In the genomic region with DNA sequence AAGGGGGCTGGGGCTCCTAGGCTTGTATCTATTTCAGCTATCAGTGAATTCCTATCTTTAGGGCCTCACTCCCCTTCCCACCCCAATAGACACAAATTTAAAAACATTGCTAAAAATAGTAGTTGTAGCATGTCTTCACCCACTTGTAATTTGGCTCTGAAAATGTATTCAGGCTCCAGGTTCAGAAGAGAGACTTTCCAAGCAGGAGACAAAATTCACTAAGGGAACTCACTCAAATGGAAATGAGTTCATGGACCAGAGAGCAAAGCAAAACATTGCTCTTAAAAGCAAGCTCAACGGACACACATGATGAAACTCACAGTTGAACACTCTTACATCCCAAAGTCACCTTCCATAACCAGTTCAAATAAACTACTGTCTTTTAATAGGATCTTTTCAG, we compare ENCODE assay signal across 29 cellular contexts. TPM values are rescaled to one million over a fixed set of nuclear protein-coding genes. Genes with fewer than 3 reads are reported as not detected.
DNase-seq lines count a peak whose midpoint lies in the region; ATAC-seq, FAIRE-seq and TF ChIP-seq lines count a peak whose summit lies in the region.
"Had no signal": no experiment of that assay in that cellular context is flagged by ENCODE, and none has a peak within 500 bp of the region (broad histone marks: within the 10 kb centered on the region; RNA-seq: fewer than 3 reads in every experiment).

No MANE protein-coding gene starts in this region.

- TF ChIP-seq POLR2A in GM12878 (IDR thresholded peaks at IDR 0.05; ENCODE audit: low read depth, low read length), result no peak

- POLR2A ChIA-PET in activated CD4-positive, alpha-beta T cell treated with anti-CD3 and anti-CD28 coated beads, Interleukin-2, amount 10 ng/mL, durations not matched to agents 7 days and 5 days (lab: Charles Lee), result interaction anchor here (0.5 kb wide), 1 partner anchor 37 kb away, joined by 3 read pairs; no protein-coding TSS in a partner anchor
- POLR2A ChIA-PET in GM12878 (lab: Charles Lee), result no interaction called here
- POLR2A ChIA-PET in naive thymus-derived CD4-positive, alpha-beta T cell (lab: Charles Lee), result interaction anchor here (0.9 kb wide), 1 partner anchor 34 kb away, joined by 3 read pairs; no protein-coding TSS in a partner anchor

- peaks cover 16% of the 10 kb centered on the region for H3K4me1 ChIP-seq in GM12878 (ENCODE audit: control insufficient read depth, insufficient read depth, low read length)
- H3K4me1 ChIP-seq in naive thymus-derived CD4-positive, alpha-beta T cell (ENCODE audit: control insufficient read depth in 2 of 2, insufficient read depth in 2 of 2, low read length in 2 of 2), result no peaks in the 10 kb centered on the region
- peaks cover 0 to 3% of the 10 kb centered on the region in 2 donors for H3K4me1 ChIP-seq in small intestine (ENCODE audit: control insufficient read depth in 2 of 2, insufficient read depth in 1 of 2, low read depth in 1 of 2, low read length in 1 of 2)
- H3K4me1 ChIP-seq: breast epithelium, tibial artery had no signal

- peak overlapping the region; percentile 22; the same call in 1 of the 2 replicates for H2AFZ ChIP-seq in GM12878 (ENCODE audit: control insufficient read depth, low read depth, low read length)

- H4K20me1 ChIP-seq in GM12878 (ENCODE audit: control insufficient read depth, insufficient read depth), result no peaks in the 10 kb centered on the region

- TF ChIP-seq CTCF in GM12878 (IDR thresholded peaks at IDR 0.05 in 2 of 3, conservative IDR thresholded peaks at IDR 0.05 in 1 of 3; ENCODE audit: control insufficient read depth in 2 of 3, extremely low read depth in 1 of 3, insufficient read depth in 1 of 3, low read depth in 3 of 3, low read length in 3 of 3), result no peak

- H3K9me3 Mint-ChIP-seq in activated CD4-positive, alpha-beta T cell treated with anti-CD3 and anti-CD28 coated beads, Interleukin-2, amount 10 ng/mL, durations not matched to agents 7 days and 5 days, result no peaks in the 10 kb centered on the region
- no peaks in the 10 kb centered on the region for H3K9me3 Mint-ChIP-seq in naive thymus-derived CD4-positive, alpha-beta T cell
- H3K9me3 Mint-ChIP-seq: H9; stimulated activated naive CD8-positive, alpha-beta T cell treated with anti-CD3 and anti-CD28 coated beads, Interleukin-15, Interleukin-2, amounts not matched to agents 100 ng/mL and 50 ng/mL, for 24 hours had no signal

- no peak for FAIRE-seq in GM12878 (lab: Jason Lieb, UNC)
- no peak for FAIRE-seq in small intestine (lab: Jason Lieb, UNC)
- FAIRE-seq: K562 had no signal

- WGBS in GM12878 (ENCODE audit: insufficient coverage, insufficient replicate concordance, low lambda C conversion rate, missing lambda C conversion rate), result 33% methylated on average over 1 of the region's 1 CpG
- WGBS in small intestine, 3 donors, result 72 to 96% (median 94%) methylated on average over 1 of the region's 1 CpG

- in situ Hi-C loops in GM12878 (cut with MboI), result no loop called here

- SMC1A ChIA-PET in GM12878 (lab: Charles Lee; ENCODE audit: uncharacterized antibody, unreplicated experiment), result interaction anchor here (1.5 kb wide), 1 partner anchor 12 kb away, joined by 3 read pairs; no protein-coding TSS in a partner anchor

- no peak overlapping the region for H3K9ac ChIP-seq in GM12878 (ENCODE audit: control insufficient read depth, insufficient read depth, low read length)

- peak overlapping the region; percentile 4 for H3K27ac Mint-ChIP-seq in activated CD4-positive, alpha-beta T cell treated with anti-CD3 and anti-CD28 coated beads, Interleukin-2, amount 10 ng/mL, durations not matched to agents 7 days and 5 days
- H3K27ac Mint-ChIP-seq in naive thymus-derived CD4-positive, alpha-beta T cell, result peak overlapping the region in 6 of 9 donors; percentile 7 to 75 (median 28)
- H3K27ac Mint-ChIP-seq: H9; progenitor cell of endocrine pancreas; stimulated activated naive CD8-positive, alpha-beta T cell treated with anti-CD3 and anti-CD28 coated beads, Interleukin-15, Interleukin-2, amounts not matched to agents 100 ng/mL and 50 ng/mL, for 24 hours had no signal

- CTCF ChIA-PET in activated CD4-positive, alpha-beta T cell treated with anti-CD3 and anti-CD28 coated beads, Interleukin-2, amount 10 ng/mL, durations not matched to agents 7 days and 5 days (lab: Charles Lee), result no interaction called here
- CTCF ChIA-PET in GM12878 (lab: Yijun Ruan, JAX), result no interaction called here
- CTCF ChIA-PET in naive thymus-derived CD4-positive, alpha-beta T cell (lab: Charles Lee), result no interaction called here

- peak overlapping the region; percentile 15; the same call in 1 of the 2 replicates for H3K27ac ChIP-seq in GM12878 (ENCODE audit: control insufficient read depth, insufficient read depth)
- no peak overlapping the region for H3K27ac ChIP-seq in naive thymus-derived CD4-positive, alpha-beta T cell (ENCODE audit: low read depth, low read length)
- no peak overlapping the region for H3K27ac ChIP-seq in small intestine (ENCODE audit: low read depth in 1 of 2, low read length in 1 of 2)
- H3K27ac ChIP-seq: breast epithelium, RWPE1, SK-N-MC, tibial artery had no signal

- no peak overlapping the region for H3K4me3 Mint-ChIP-seq in activated CD4-positive, alpha-beta T cell treated with anti-CD3 and anti-CD28 coated beads, Interleukin-2, amount 10 ng/mL, durations not matched to agents 7 days and 5 days
- H3K4me3 Mint-ChIP-seq in naive thymus-derived CD4-positive, alpha-beta T cell, result peak overlapping the region in 1 of 10 donors; percentile 9
- H3K4me3 Mint-ChIP-seq: H9; stimulated activated naive CD8-positive, alpha-beta T cell treated with anti-CD3 and anti-CD28 coated beads, Interleukin-15, Interleukin-2, amounts not matched to agents 100 ng/mL and 50 ng/mL, for 24 hours; T-helper 17 cell had no signal

- H3K36me3 Mint-ChIP-seq in activated CD4-positive, alpha-beta T cell treated with anti-CD3 and anti-CD28 coated beads, Interleukin-2, amount 10 ng/mL, durations not matched to agents 7 days and 5 days (ENCODE audit: low read depth), result peaks cover 54% of the 10 kb centered on the region
- peaks cover 4 to 47% (median 25%) of the 10 kb centered on the region in 5 donors for H3K36me3 Mint-ChIP-seq in naive thymus-derived CD4-positive, alpha-beta T cell

- H3K4me2 ChIP-seq in GM12878 (ENCODE audit: control insufficient read depth, insufficient read depth), result peak overlapping the region; percentile 49; the same call in 1 of the 2 replicates

- H3K9me3 ChIP-seq in GM12878 (replicated peaks; ENCODE audit: control insufficient read depth, insufficient read depth, low read length), result no peaks in the 10 kb centered on the region
- no peaks in the 10 kb centered on the region for H3K9me3 ChIP-seq in naive thymus-derived CD4-positive, alpha-beta T cell (ENCODE audit: control insufficient read depth in 2 of 3, low read length in 3 of 3)
- H3K9me3 ChIP-seq in small intestine (ENCODE audit: control insufficient read depth, low read depth), result no peaks in the 10 kb centered on the region
- H3K9me3 ChIP-seq: breast epithelium, tibial artery had no signal

- RAD21 ChIA-PET in GM12878 (lab: Charles Lee; ENCODE audit: unreplicated experiment), result no interaction called here

- BruUV-seq in GM12878 (replicated peaks; lab: Mats Ljungman, UMichigan), result no TSS peak

- H3K36me3 ChIP-seq in GM12878 (ENCODE audit: control insufficient read depth in 2 of 2, insufficient read depth in 2 of 2, low read length in 1 of 2), result peaks cover 0 to 10% of the 10 kb centered on the region in 2 experiments; a peak in 1 of 4 replicates
- H3K36me3 ChIP-seq in naive thymus-derived CD4-positive, alpha-beta T cell (ENCODE audit: control insufficient read depth in 2 of 3, insufficient read depth in 3 of 3, low read length in 3 of 3), result peaks cover 0 to 5% (median 0%) of the 10 kb centered on the region in 3 experiments
- H3K36me3 ChIP-seq in small intestine (ENCODE audit: control insufficient read depth in 2 of 2, insufficient read depth in 2 of 2, low read length in 2 of 2), result peaks cover 0 to 7% of the 10 kb centered on the region in 2 donors
- H3K36me3 ChIP-seq: breast epithelium had no signal

- no peak for DNase-seq in activated CD4-positive, alpha-beta T cell treated with anti-CD3 and anti-CD28 coated beads, Interleukin-2, amount 10 ng/mL, durations not matched to agents 7 days and 5 days
- no peak for DNase-seq in activated CD4-positive, alpha-beta T cell treated with anti-CD3 and anti-CD28 coated beads, Interleukin-2, amount 50 U/mL, for 4 hours
- DNase-seq in GM12878 (ENCODE audit: low read depth, low spot score) (no peak), small intestine (no peak), NCI-H1105 (lab: John Stamatoyannopoulos, UW) (no peak)
- DNase-seq in naive thymus-derived CD4-positive, alpha-beta T cell, result no peak
- DNase-seq: 8988T; activated naive CD4-positive, alpha-beta T cell treated with Interleukin-2 at 50 U/mL for 16 hours; AML-193; amygdala; DMS153; effector memory CD4-positive, alpha-beta T cell; H9; left colon; mesenchymal stem cell; NCI-H1436 treated with DMSO at 0.1 percent for 48 hours; NCI-H446; NCI-H82; stimulated activated CD4-positive, alpha-beta T cell treated with anti-CD3 and anti-CD28 coated beads, Interleukin-15, amount 100 ng/mL, for 24 hours; T-helper 17 cell; tibial artery had no signal

- H3K27me3 ChIP-seq in GM12878 (replicated peaks in 1 of 2; ENCODE audit: control insufficient read depth in 2 of 2, insufficient read depth in 2 of 2, low read length in 1 of 2), result no peaks in the 10 kb centered on the region
- no peaks in the 10 kb centered on the region for H3K27me3 ChIP-seq in naive thymus-derived CD4-positive, alpha-beta T cell (ENCODE audit: control insufficient read depth in 2 of 2, insufficient read depth in 2 of 2, low read length in 2 of 2)
- no peaks in the 10 kb centered on the region for H3K27me3 ChIP-seq in small intestine (ENCODE audit: control insufficient read depth in 2 of 2, insufficient read depth in 2 of 2, low read length in 2 of 2)
- H3K27me3 ChIP-seq: breast epithelium, tibial artery had no signal

- peaks cover 20% of the 10 kb centered on the region for H3K4me1 Mint-ChIP-seq in activated CD4-positive, alpha-beta T cell treated with anti-CD3 and anti-CD28 coated beads, Interleukin-2, amount 10 ng/mL, durations not matched to agents 7 days and 5 days
- H3K4me1 Mint-ChIP-seq in naive thymus-derived CD4-positive, alpha-beta T cell, result peaks cover 0 to 22% (median 8%) of the 10 kb centered on the region in 7 donors
- H3K4me1 Mint-ChIP-seq: H9 had no signal

- no peak for TF ChIP-seq RAD21 in GM12878 (IDR thresholded peaks at IDR 0.05; ENCODE audit: insufficient read depth, low read depth, low read length)

- no peak for ATAC-seq in GM12878
- no peak for ATAC-seq in naive thymus-derived CD4-positive, alpha-beta T cell
- no peak for ATAC-seq in HG03280 (IDR thresholded peaks at IDR 0.05; ENCODE audit: unreplicated experiment)
- ATAC-seq: K562, left colon, T-helper 17 cell had no signal

- no peaks in the 10 kb centered on the region for H3K27me3 Mint-ChIP-seq in activated CD4-positive, alpha-beta T cell treated with anti-CD3 and anti-CD28 coated beads, Interleukin-2, amount 10 ng/mL, durations not matched to agents 7 days and 5 days
- no peaks in the 10 kb centered on the region for H3K27me3 Mint-ChIP-seq in naive thymus-derived CD4-positive, alpha-beta T cell
- H3K27me3 Mint-ChIP-seq: progenitor cell of endocrine pancreas; stimulated activated naive CD8-positive, alpha-beta T cell treated with anti-CD3 and anti-CD28 coated beads, Interleukin-15, Interleukin-2, amounts not matched to agents 100 ng/mL and 50 ng/mL, for 24 hours; T-helper 17 cell had no signal

- no peak for TF ChIP-seq EP300 in GM12878 (IDR thresholded peaks at IDR 0.05; ENCODE audit: borderline replicate concordance in 1 of 2, control insufficient read depth in 1 of 2, low read depth in 2 of 2, low read length in 2 of 2)

- H3K4me3 ChIP-seq in GM08714 (ENCODE audit: low read length) (0 out of 2 replicates have a peak overlapping the region, but pooled peaks have one; percentile 13), GM12878 (no peak overlapping the region), small intestine (ENCODE audit: low read depth in 1 of 2, low read length in 2 of 2) (no peak overlapping the region)
- no peak overlapping the region for H3K4me3 ChIP-seq in naive thymus-derived CD4-positive, alpha-beta T cell (ENCODE audit: low read length)
- H3K4me3 ChIP-seq: breast epithelium, K562, SK-N-MC, tibial artery had no signal

- no peaks in the 10 kb centered on the region for H3K79me2 ChIP-seq in GM12878 (ENCODE audit: control insufficient read depth, insufficient read depth, low read length)

- intact Hi-C loops in GM12878 (cut with micrococcal nuclease; ENCODE audit: unreplicated experiment), result no loop called here
- intact Hi-C loops in naive thymus-derived CD4-positive, alpha-beta T cell (cut with micrococcal nuclease), result no loop called here

RNA-seq across cellular contexts. Expression of a gene that starts 36.8 kb away (rescaled TPM):
- total RNA-seq in activated CD4-positive, alpha-beta T cell treated with anti-CD3 and anti-CD28 coated beads, Interleukin-2, amount 10 ng/mL, durations not matched to agents 7 days and 5 days, result 100 to 1,000 TPM; 130 to 144 TPM
- 69.4 and 73.9 TPM in 2 replicates for total RNA-seq in GM12878 (2013; cell fraction: nucleolus; rRNA removed)
- total RNA-seq in GM12878 (2014; rRNA removed) (17.8 and 24.5 TPM in 2 replicates), GM12878 (2014; rRNA removed; fragmentation: Illumina TruSeq; extraction: Trizol) (35.0 and 36.3 TPM in 2 replicates), GM12878 (2021) (33.9 and 35.6 TPM in 2 replicates)
- 61.1 TPM for polyA plus RNA-seq in GM12878 (2011; ENCODE audit: low read depth)
- polyA plus RNA-seq in GM12878 (2011; rRNA removed) (77.3 and 89.2 TPM in 2 replicates), GM12878 (2014; fragmentation: Illumina TruSeq; extraction: Trizol) (50.1 and 64.6 TPM in 2 replicates), GM12878 (2014; fragmentation: Nextera tagmentation; extraction: Ambion mirVana) (10 to 100 TPM; 16.9 to 23.0 TPM), GM12878 (2014; rRNA removed) (39.7 and 40.9 TPM in 2 replicates), GM12878 (2016; fragmentation: Nextera tagmentation; extraction: Ambion mirVana) (10 to 100 TPM; 24.2 to 31.6 TPM), small intestine (10 to 100 TPM; 32.0 to 94.4 (median 56.7) TPM)
- 30.5 and 35.1 TPM in 2 replicates for polyA plus RNA-seq in GM12878 (2011; cell fraction: cytosol; rRNA removed)
- 74.2 and 92.7 TPM in 2 replicates for polyA plus RNA-seq in GM12878 (2011; cell fraction: nucleus; rRNA removed)
- polyA plus RNA-seq in GM12878 (2012), result 49.4 and 62.6 TPM in 2 replicates
- polyA minus RNA-seq in GM12878 (2011; rRNA and poly(A)+ RNA removed), result 25.4 and 33.2 TPM in 2 replicates
- 12.0 and 12.8 TPM in 2 replicates for polyA minus RNA-seq in GM12878 (2011; cell fraction: cytosol; rRNA and poly(A)+ RNA removed)
- polyA minus RNA-seq in GM12878 (2011; cell fraction: nucleus; rRNA and poly(A)+ RNA removed), result 18.4 and 27.5 TPM in 2 replicates
- total RNA-seq in naive thymus-derived CD4-positive, alpha-beta T cell, result 100 to 1,000 TPM in 4 of 5 experiments, 10 to 100 TPM in 1; 96.0 to 132 (median 126) TPM
- polyA plus RNA-seq in naive thymus-derived CD4-positive, alpha-beta T cell, result 10 to 100 TPM; 80.6 to 88.4 TPM

RNA-seq across cellular contexts. Expression of a gene that starts 52.8 kb away (rescaled TPM):
- total RNA-seq in activated CD4-positive, alpha-beta T cell treated with anti-CD3 and anti-CD28 coated beads, Interleukin-2, amount 10 ng/mL, durations not matched to agents 7 days and 5 days, result 10 to 100 TPM; 18.1 to 20.0 TPM
- total RNA-seq in GM12878 (2013; cell fraction: nucleolus; rRNA removed), result 7.5 and 23.5 TPM in 2 replicates
- total RNA-seq in GM12878 (2014; rRNA removed), result 7.5 and 9.4 TPM in 2 replicates
- total RNA-seq in GM12878 (2014; rRNA removed; fragmentation: Illumina TruSeq; extraction: Trizol), result 11.4 and 11.7 TPM in 2 replicates
- 10.6 and 12.3 TPM in 2 replicates for total RNA-seq in GM12878 (2021)
- 4.5 TPM for polyA plus RNA-seq in GM12878 (2011; ENCODE audit: low read depth)
- polyA plus RNA-seq in GM12878 (2011; rRNA removed), result 11.4 and 13.9 TPM in 2 replicates
- 5.1 TPM in 2 replicates for polyA plus RNA-seq in GM12878 (2011; cell fraction: cytosol; rRNA removed)
- polyA plus RNA-seq in GM12878 (2011; cell fraction: nucleus; rRNA removed), result 8.9 and 12.5 TPM in 2 replicates
- polyA plus RNA-seq in GM12878 (2012), result 6.3 and 6.5 TPM in 2 replicates
- 13.5 and 16.6 TPM in 2 replicates for polyA plus RNA-seq in GM12878 (2014; fragmentation: Illumina TruSeq; extraction: Trizol)
- polyA plus RNA-seq in GM12878 (2014; fragmentation: Nextera tagmentation; extraction: Ambion mirVana), result 1 to 10 TPM; 5.1 to 5.7 TPM
- polyA plus RNA-seq in GM12878 (2014; rRNA removed), result 8.6 and 11.1 TPM in 2 replicates
- 10 to 100 TPM; 11.1 to 11.3 TPM for polyA plus RNA-seq in GM12878 (2016; fragmentation: Nextera tagmentation; extraction: Ambion mirVana)
- 8.1 and 8.5 TPM in 2 replicates for polyA minus RNA-seq in GM12878 (2011; rRNA and poly(A)+ RNA removed)
- 2.8 and 4.2 TPM in 2 replicates for polyA minus RNA-seq in GM12878 (2011; cell fraction: cytosol; rRNA and poly(A)+ RNA removed)
- 3.7 and 6.2 TPM in 2 replicates for polyA minus RNA-seq in GM12878 (2011; cell fraction: nucleus; rRNA and poly(A)+ RNA removed)
- 10 to 100 TPM; 16.3 to 22.2 (median 20.4) TPM for total RNA-seq in naive thymus-derived CD4-positive, alpha-beta T cell
- polyA plus RNA-seq in naive thymus-derived CD4-positive, alpha-beta T cell, result 10 to 100 TPM in 1 of 2 donors, 1 to 10 TPM in 1; 8.1 to 12.9 TPM
- polyA plus RNA-seq in small intestine, result 1 to 10 TPM; 5.4 to 6.3 (median 6.2) TPM
